Comparison of ENCODE assay signal across 29 cellular contexts in the genomic region with DNA sequence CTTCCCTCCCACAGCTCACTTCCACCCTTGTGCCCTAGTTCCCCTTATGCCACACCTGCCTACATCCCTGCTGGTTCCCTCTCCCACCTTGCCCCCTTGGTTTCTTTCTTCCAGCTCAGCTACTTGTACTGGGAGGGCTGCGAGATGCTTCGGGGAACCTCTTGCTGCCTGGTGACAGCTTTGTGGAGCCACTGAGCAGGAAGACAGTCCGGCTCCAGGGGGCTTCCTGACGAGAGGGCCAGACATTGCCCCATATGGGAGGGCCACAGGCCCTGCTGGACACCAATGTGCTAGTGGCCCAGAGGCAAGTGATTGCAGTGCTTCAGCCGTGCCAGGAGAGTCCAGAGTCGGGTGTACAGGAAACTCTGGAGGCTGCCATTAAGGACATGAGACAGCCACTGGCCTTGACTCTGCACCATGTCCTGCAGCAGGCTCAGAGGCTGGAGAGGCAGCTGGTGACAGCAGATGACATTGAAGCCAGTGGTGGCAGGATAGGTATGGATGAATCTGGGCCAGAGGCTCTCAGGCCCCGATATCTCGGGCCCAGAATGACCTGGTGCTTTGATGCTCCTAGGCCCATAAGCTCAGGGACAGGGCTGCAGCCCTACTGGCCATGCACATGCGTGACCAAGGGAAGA. TPM values are rescaled to one million over a fixed set of nuclear protein-coding genes. Genes with fewer than 3 reads are reported as not detected.
"Had no signal": no experiment of that assay in that cellular context is flagged by ENCODE, and none has a peak within 500 bp of the region (broad histone marks: within the 10 kb centered on the region; RNA-seq: fewer than 3 reads in every experiment).

No MANE protein-coding gene starts in this region.

- H3K9ac ChIP-seq: neural progenitor cell had no signal

- H3K9me3 ChIP-seq: breast epithelium, esophagus squamous epithelium, left ventricle myocardium inferior, right lobe of liver, testis, upper lobe of left lung had no signal

- H3K27me3 ChIP-seq: breast epithelium, neural progenitor cell, right lobe of liver, testis, upper lobe of left lung had no signal

- H3K4me2 ChIP-seq: neural progenitor cell had no signal

- H3K36me3 ChIP-seq: breast epithelium, esophagus squamous epithelium, left ventricle myocardium inferior, neural progenitor cell, right lobe of liver, upper lobe of left lung, WERI-Rb-1 had no signal

- H2AFZ ChIP-seq: neural progenitor cell had no signal

- H3K4me3 ChIP-seq: breast epithelium, esophagus squamous epithelium, left ventricle myocardium inferior, lung, neural progenitor cell, right lobe of liver, testis, upper lobe of left lung had no signal

- H3K27ac ChIP-seq: breast epithelium, esophagus squamous epithelium, left ventricle myocardium inferior, neural progenitor cell, right lobe of liver, testis, upper lobe of left lung, WERI-Rb-1 had no signal

- DNase-seq: activated CD4-positive, alpha-beta T cell treated with anti-CD3 and anti-CD28 coated beads, Interleukin-2, amount 10 ng/mL, durations not matched to agents 7 days and 5 days; activated naive CD4-positive, alpha-beta T cell; activated T-cell treated with anti-CD3 and anti-CD28 coated beads for 4 hours; activated T-cell treated with anti-CD3 and anti-CD28 coated beads, Interleukin-2, amount 50 U/mL, for 72 hours; central memory CD4-positive, alpha-beta T cell; effector CD4-positive, alpha-beta T cell; esophagus squamous epithelium; foreskin melanocyte; glutamatergic neuron; left ventricle myocardium inferior; mesendoderm; natural killer cell; right lobe of liver; stimulated activated CD4-positive, alpha-beta T cell treated with anti-CD3 and anti-CD28 coated beads, Interleukin-4, amount 100 ng/mL, for 1 hour; stimulated activated naive CD8-positive, alpha-beta T cell treated with anti-CD3 and anti-CD28 coated beads, Interleukin-15, Interleukin-2, amounts not matched to agents 100 U/mL and 50 U/mL, for 24 hours; T-helper 17 cell; T1000; testis; WERI-Rb-1 had no signal

- ATAC-seq: activated CD4-positive, CD25-positive, alpha-beta regulatory T cell treated with anti-CD3 and anti-CD28 coated beads, Interleukin-2, amount 50 U/mL, for 24 hours; activated naive CD4-positive, alpha-beta T cell treated with anti-CD3 and anti-CD28 coated beads, Interleukin-2, amount 50 U/mL, for 72 hours; activated T-cell treated with anti-CD3 and anti-CD28 coated beads, Interleukin-2, amount 50 U/mL, for 72 hours; natural killer cell; right lobe of liver; stimulated activated naive CD8-positive, alpha-beta T cell treated with anti-CD3 and anti-CD28 coated beads, Interleukin-15, Interleukin-2, amounts not matched to agents 100 U/mL and 50 U/mL, for 24 hours; T-helper 17 cell had no signal

- H3K4me1 ChIP-seq: breast epithelium, left ventricle myocardium inferior, neural progenitor cell, right lobe of liver, testis, upper lobe of left lung had no signal

RNA-seq across cellular contexts. Expression of gene BTG4, which starts 54.3 kb away (rescaled TPM):
- total RNA-seq: activated CD4-positive, alpha-beta T cell treated with anti-CD3 and anti-CD28 coated beads, Interleukin-2, amount 10 ng/mL, durations not matched to agents 7 days and 5 days; breast epithelium; esophagus squamous epithelium; left ventricle myocardium inferior; mononuclear cell; natural killer cell; osteoblast; posterior vena cava; right lobe of liver; skeletal muscle tissue; T-helper 17 cell had no signal

RNA-seq across cellular contexts. Expression of gene HOATZ, which starts 56.7 kb away (rescaled TPM):
- total RNA-seq: activated CD4-positive, alpha-beta T cell treated with anti-CD3 and anti-CD28 coated beads, Interleukin-2, amount 10 ng/mL, durations not matched to agents 7 days and 5 days; activated naive CD4-positive, alpha-beta T cell treated with anti-CD3 and anti-CD28 coated beads, Interleukin-2, amount 50 U/mL, for 72 hours; activated T-cell treated with anti-CD3 and anti-CD28 coated beads, Interleukin-2, amount 50 U/mL, for 72 hours; breast epithelium; esophagus squamous epithelium; left ventricle myocardium inferior; mononuclear cell; natural killer cell; osteoblast; posterior vena cava; right lobe of liver; skeletal muscle tissue; T-helper 17 cell had no signal
